ENCODE assay signal across 8 cellular contexts in genomic region chr20:18567739-18568091, GRCh38. TPM values are rescaled to one million over a fixed set of nuclear protein-coding genes. Genes with fewer than 3 reads are reported as not detected.
DNase-seq lines count a peak whose midpoint lies in the region; ATAC-seq, FAIRE-seq and TF ChIP-seq lines count a peak whose summit lies in the region.

No MANE protein-coding gene starts in this region.

- H3K36me3 ChIP-seq in PC-9 (ENCODE audit: low read depth): peaks cover 6% of the 10 kb centered on the region
- peaks cover 0 to 7% of the 10 kb centered on the region in 2 donors for H3K36me3 ChIP-seq in esophagus (ENCODE audit: control insufficient read depth in 2 of 2, insufficient read depth in 2 of 2, low read length in 1 of 2)
- H3K36me3 ChIP-seq in pancreas: no peaks in the 10 kb centered on the region

- peaks cover 23% of the 10 kb centered on the region for H3F3A ChIP-seq in PC-9 (ENCODE audit: insufficient read depth, low read depth)

- H3K27ac ChIP-seq in PC-9 (peak overlapping the region; percentile 74), esophagus (ENCODE audit: low read depth in 2 of 2, low read length in 1 of 2) (peak overlapping the region; percentile 89 to 96), pancreas (peak overlapping the region; percentile 70 to 81 (median 78))

- 5 to 6% methylated on average over 6 of the region's 6 CpGs for WGBS in esophagus, 2 donors
- 2 to 3% methylated on average over 6 of the region's 6 CpGs for WGBS in pancreas, 2 donors

- DNase-seq in A172 (ENCODE audit: low spot score) (peak; percentile 22), PC-9 (no peak), pancreas (no peak), HCEC 1CT (no peak), pons (ENCODE audit: low spot score) (no peak)

- peaks cover 18% of the 10 kb centered on the region for H3K79me2 ChIP-seq in PC-9 (ENCODE audit: low read depth)

- H3K4me3 ChIP-seq in PC-9: peak overlapping the region; percentile 81
- H3K4me3 ChIP-seq in esophagus (ENCODE audit: low read depth in 1 of 2, low read length in 2 of 2): peak overlapping the region; percentile 95 to 96
- H3K4me3 ChIP-seq in pancreas: peak overlapping the region; percentile 33 to 69 (median 50)

- H2AFZ ChIP-seq in PC-9: peak overlapping the region; percentile 89

- no TSS peak for BruUV-seq in PC-9 (replicated peaks; lab: Mats Ljungman, UMichigan)

- TF ChIP-seq CTCF in PC-9 (conservative IDR thresholded peaks at IDR 0.05): no peak
- no peak for TF ChIP-seq CTCF in pancreas (IDR thresholded peaks at IDR 0.05)

- no peaks in the 10 kb centered on the region for H3K9me3 ChIP-seq in PC-9 (ENCODE audit: insufficient read depth, low read depth)
- no peaks in the 10 kb centered on the region for H3K9me3 ChIP-seq in esophagus (ENCODE audit: control insufficient read depth in 2 of 2, insufficient read depth in 1 of 2, low read depth in 1 of 2, low read length in 1 of 2)
- no peaks in the 10 kb centered on the region for H3K9me3 ChIP-seq in pancreas

- no peak for FAIRE-seq in pancreas (lab: Jason Lieb, UNC)

- H3K4me1 ChIP-seq in PC-9 (replicated peaks; ENCODE audit: insufficient read depth) (0 out of 2 replicates have a peak, but pooled peaks cover 7% of the 10 kb centered on the region), esophagus (ENCODE audit: control insufficient read depth in 2 of 2, insufficient read depth in 2 of 2, low read length in 1 of 2) (no peaks in the 10 kb centered on the region), pancreas (peaks cover 3 to 13% (median 6%) of the 10 kb centered on the region in 3 donors)

- no peaks in the 10 kb centered on the region for H3K27me3 ChIP-seq in PC-9 (ENCODE audit: insufficient read depth, low read depth)
- H3K27me3 ChIP-seq in esophagus (ENCODE audit: control insufficient read depth in 1 of 2, insufficient read depth in 2 of 2, low read length in 2 of 2): no peaks in the 10 kb centered on the region
- H3K27me3 ChIP-seq in pancreas: no peaks in the 10 kb centered on the region

- POLR2A ChIA-PET in PC-9 (lab: Charles Lee; ENCODE audit: unreplicated experiment): no interaction called here

- peak overlapping the region; percentile 98 for H3K4me2 ChIP-seq in PC-9

- no peaks in the 10 kb centered on the region for H4K20me1 ChIP-seq in PC-9 (ENCODE audit: insufficient read depth)

- intact Hi-C loops in PC-9 (cut with micrococcal nuclease; ENCODE audit: unreplicated experiment) (loop anchor here (1.0 to 2.0 kb wide), 2 partner anchors 20 to 61 kb away; partner anchors contain the start of gene SEC23B), pancreas (cut with DNase I) (no loop called here)

- peak; percentile 23 for ATAC-seq in GM19395 (IDR thresholded peaks at IDR 0.05; ENCODE audit: unreplicated experiment)
- peak; percentile 14 to 63 (median 48) for ATAC-seq in pancreas
- no peak for ATAC-seq in HG02763 (IDR thresholded peaks at IDR 0.05; ENCODE audit: unreplicated experiment)

- no peaks in the 10 kb centered on the region for H3K9me2 ChIP-seq in PC-9 (ENCODE audit: insufficient read depth)

- CTCF ChIA-PET in PC-9 (lab: Charles Lee): no interaction called here

RNA-seq across cellular contexts. Expression of gene SMIM26, which starts 0.5 kb away (rescaled TPM):
- 169 and 202 TPM in 2 replicates for total RNA-seq in A172 (2014; rRNA removed; shearing (Covaris generic))
- 105 and 114 TPM in 2 replicates for total RNA-seq in PC-9 (2021)
- 100 to 1,000 TPM in 1 of 2 donors, 10 to 100 TPM in 1; 93.2 to 143 TPM for polyA plus RNA-seq in esophagus
- total RNA-seq in pancreas: 10 to 100 TPM; 28.8 to 39.3 (median 33.3) TPM
- polyA plus RNA-seq in pancreas: 100 to 1,000 TPM in 1 of 2 donors, 10 to 100 TPM in 1; 88.0 to 109 TPM

RNA-seq across cellular contexts. Expression of gene DTD1, which starts 20.1 kb away (rescaled TPM):
- 142 and 154 TPM in 2 replicates for total RNA-seq in A172 (2014; rRNA removed; shearing (Covaris generic))
- total RNA-seq in PC-9 (2021) (62.8 and 80.9 TPM in 2 replicates), pancreas (10 to 100 TPM in 5 of 6 donors, 1 to 10 TPM in 1; 8.5 to 14.5 (median 12.1) TPM)
- polyA plus RNA-seq in esophagus (10 to 100 TPM in 1 of 2 donors, 1 to 10 TPM in 1; 9.7 to 27.4 TPM), pancreas (10 to 100 TPM in 1 of 2 donors, 1 to 10 TPM in 1; 7.4 to 20.6 TPM)

RNA-seq across cellular contexts. Expression of gene SEC23B, which starts 60.0 kb away (rescaled TPM):
- 97.0 and 100 TPM in 2 replicates for total RNA-seq in A172 (2014; rRNA removed; shearing (Covaris generic))
- total RNA-seq in PC-9 (2021): 60.3 and 78.5 TPM in 2 replicates
- 10 to 100 TPM in 1 of 2 donors, 1 to 10 TPM in 1; 5.8 to 26.0 TPM for polyA plus RNA-seq in esophagus
- 10 to 100 TPM; 39.3 to 55.8 (median 47.7) TPM for total RNA-seq in pancreas
- polyA plus RNA-seq in pancreas: 10 to 100 TPM; 10.1 to 23.9 TPM
